Comparison of ENCODE assay signal across 8 cellular contexts in the genomic region with DNA sequence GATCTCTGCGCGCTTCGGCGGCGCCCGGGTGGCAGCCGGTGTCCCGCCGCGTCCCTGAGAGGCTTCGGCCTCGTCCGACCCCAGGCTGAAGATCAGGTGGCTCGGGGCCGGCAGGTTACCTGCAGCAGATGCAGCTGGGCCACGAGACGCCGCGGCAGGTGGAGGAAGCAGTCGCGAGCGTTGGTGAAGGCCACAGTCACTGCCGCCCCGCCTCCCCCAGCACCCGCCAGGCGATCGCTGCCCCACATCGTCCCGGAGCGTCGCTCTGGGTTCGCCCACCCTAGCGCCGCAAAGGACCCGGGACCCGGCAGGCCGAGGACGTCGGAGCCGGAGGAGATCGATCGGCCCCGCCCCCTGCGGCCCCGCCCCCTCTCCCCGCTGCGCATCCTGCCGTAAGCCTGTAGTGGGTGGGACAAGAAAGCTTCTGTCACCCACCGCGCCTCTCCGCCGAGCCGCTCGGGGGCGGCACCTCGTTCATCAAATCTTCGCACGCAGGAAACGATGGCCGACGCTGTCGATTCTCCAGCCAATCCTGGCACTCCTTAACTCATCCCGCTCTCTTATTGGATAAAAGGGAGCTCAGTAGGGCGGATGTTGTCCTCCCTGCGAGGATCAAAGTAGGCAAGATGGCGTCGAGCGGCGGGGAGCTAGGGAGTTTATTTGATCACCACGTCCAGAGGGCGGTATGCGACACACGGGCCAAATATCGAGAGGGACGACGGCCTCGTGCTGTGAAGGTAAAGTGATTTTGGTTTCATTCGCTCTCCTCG. TPM values are rescaled to one million over a fixed set of nuclear protein-coding genes. Genes with fewer than 3 reads are reported as not detected.
DNase-seq lines count a peak whose midpoint lies in the region; ATAC-seq and TF ChIP-seq lines count a peak whose summit lies in the region.

A gene (minus strand): TSS at position 333 of the 770 bp plus-strand sequence. CDS start 85 bp downstream, at position 248.
A gene (plus strand): TSS at position 608 of the 770 bp plus-strand sequence. CDS start 19 bp downstream, at position 627.

- TF ChIP-seq EP300 in ovary (IDR thresholded peaks at IDR 0.05): no peak

- H3K36me3 ChIP-seq in ovary (no peaks in the 10 kb centered on the region), thyroid gland (peaks cover 19 to 20% of the 10 kb centered on the region in 2 donors)

- 0 to 1% (median 0%) methylated on average over 65 to 79 of the region's 79 CpGs for WGBS in ovary, 3 donors
- 1% methylated on average over 37 to 40 of the region's 79 CpGs for WGBS in thyroid gland, 2 donors

- H3K27me3 ChIP-seq in ovary (no peaks in the 10 kb centered on the region), thyroid gland (no peaks in the 10 kb centered on the region)

- peak within 1 kb of the TSS; percentile 65 to 81 for H3K27ac ChIP-seq in ovary
- H3K27ac ChIP-seq in thyroid gland: peak within 1 kb of the TSS; percentile 40 to 87 (median 86)

- H3K4me1 ChIP-seq in ovary (ENCODE audit: insufficient read depth) (no peaks in the 10 kb centered on the region), thyroid gland (peaks cover 8 to 13% of the 10 kb centered on the region in 2 donors)

- DNase-seq in NCI-H1417 (lab: John Stamatoyannopoulos, UW) (peak; percentile 99 to 100 (median 99)), SW 1271 (lab: John Stamatoyannopoulos, UW) (peak; percentile 97 to 99), Right ventricle myocardium inferior (ENCODE audit: missing footprints) (peak; percentile 96), ovary (peak; percentile 94 to 97 (median 95)), thyroid gland (peak; percentile 97)
- peak; percentile 88 for DNase-seq in activated naive CD8-positive, alpha-beta T cell treated with anti-CD3 and anti-CD28 coated beads, Interleukin-2, amount 50 U/mL, for 16 hours (ENCODE audit: low read depth, low spot score)

- H3K4me3 ChIP-seq in ovary (peak within 1 kb of the TSS; percentile 99), thyroid gland (replicated peaks in 1 of 3) (peak within 1 kb of the TSS; percentile 80 to 97 (median 91))

- TF ChIP-seq POLR2A in ovary (IDR thresholded peaks at IDR 0.05) (peak; percentile 30), thyroid gland (IDR thresholded peaks at IDR 0.05) (peak in 1 of 2 donors; percentile 68)

- TF ChIP-seq CTCF in GM12874 (IDR thresholded peaks at IDR 0.05; ENCODE audit: insufficient read depth, low read depth, low read length) (peak; percentile 34), ovary (IDR thresholded peaks at IDR 0.05) (peak in 2 of 3 donors; percentile 15 to 51), thyroid gland (IDR thresholded peaks at IDR 0.05) (peak in 3 of 6 experiments; percentile 21 to 61 (median 31))

- intact Hi-C loops in Right ventricle myocardium inferior (cut with DNase I): loop anchor here (5.0 to 10.0 kb wide), 3 partner anchors 59 to 306 kb away; a partner anchor contains a TSS
- intact Hi-C loops in ovary (cut with DNase I): no loop called here
- intact Hi-C loops in thyroid gland (cut with DNase I): no loop called here

- H3K9me3 ChIP-seq in ovary: no peaks in the 10 kb centered on the region
- H3K9me3 ChIP-seq in thyroid gland: no peaks in the 10 kb centered on the region

- ATAC-seq in HG02763 (IDR thresholded peaks at IDR 0.05; ENCODE audit: unreplicated experiment): peak; percentile 96
- peak; percentile 99 for ATAC-seq in Right ventricle myocardium inferior

RNA-seq across cellular contexts. Expression of the first gene that starts in this region (rescaled TPM):
- 10.4 TPM for total RNA-seq in Right ventricle myocardium inferior
- total RNA-seq in ovary: 10 to 100 TPM; 14.5 to 21.4 (median 19.8) TPM
- polyA plus RNA-seq in ovary: 10 to 100 TPM; 11.9 to 17.3 TPM
- total RNA-seq in thyroid gland: 10 to 100 TPM; 30.6 to 49.5 (median 35.6) TPM

RNA-seq across cellular contexts. Expression of the second gene that starts in this region (rescaled TPM):
- total RNA-seq in Right ventricle myocardium inferior (11.8 TPM), ovary (10 to 100 TPM in 6 of 7 donors, 1 to 10 TPM in 1; 7.5 to 18.1 (median 13.6) TPM), thyroid gland (10 to 100 TPM; 12.7 to 23.8 (median 14.8) TPM)
- polyA plus RNA-seq in ovary: 10 to 100 TPM; 12.6 to 24.4 TPM

Comparison
In these comparisons a context has a peak if more than half of its experiments do, and no peak if none do; other contexts are left out.
1. Peak in every context shown above with its lines: DNase-seq, ATAC-seq, H3K4me3 ChIP-seq and H3K27ac ChIP-seq.